In the genomic region with DNA sequence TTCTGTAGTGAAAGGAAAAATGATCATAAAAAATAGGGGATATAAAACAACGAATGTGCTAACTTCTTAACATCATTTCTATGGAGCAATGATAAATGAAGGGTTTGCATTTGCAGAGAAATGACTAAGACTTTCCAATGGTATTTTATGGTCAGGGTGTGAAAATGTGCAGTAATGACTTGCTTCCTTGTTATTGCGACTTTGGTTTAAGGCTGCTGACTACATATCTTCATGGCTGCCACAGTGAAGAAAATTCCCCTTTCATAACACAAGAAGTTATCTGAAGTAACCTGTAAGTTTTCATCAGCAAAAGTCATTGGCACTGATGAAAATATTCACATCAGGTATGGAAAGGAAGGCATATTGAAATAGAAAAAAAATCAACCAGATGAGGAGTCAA, we compare ENCODE assay signal across 21 cellular contexts.
DNase-seq lines count a peak whose midpoint lies in the region; ATAC-seq, FAIRE-seq and TF ChIP-seq lines count a peak whose summit lies in the region.
"Had no signal": no experiment of that assay in that cellular context is flagged by ENCODE, and none has a peak within 500 bp of the region (broad histone marks: within the 10 kb centered on the region; RNA-seq: fewer than 3 reads in every experiment).

No MANE protein-coding gene starts in this region.

- H3K9me3 Mint-ChIP-seq in activated CD8-positive, alpha-beta T cell treated with anti-CD3 and anti-CD28 coated beads for 36 hours, result peaks cover 2% of the 10 kb centered on the region
- no peaks in the 10 kb centered on the region for H3K9me3 Mint-ChIP-seq in activated CD8-positive, alpha-beta T cell treated with anti-CD3 and anti-CD28 coated beads, Interleukin-2, amount 10 ng/mL, durations not matched to agents 7 days and 5 days (ENCODE audit: insufficient read depth)
- no peaks in the 10 kb centered on the region for H3K9me3 Mint-ChIP-seq in activated naive CD8-positive, alpha-beta T cell treated with anti-CD3 and anti-CD28 coated beads for 36 hours
- peaks cover 0 to 6% of the 10 kb centered on the region in 2 donors for H3K9me3 Mint-ChIP-seq in stimulated activated naive B cell treated with anti-CD40 and anti-IgM and Interleukin-4, amounts not matched to agents 10 μg/mL and 1 μg/mL and 100 μg/mL, for 72 hours
- H3K9me3 Mint-ChIP-seq: H9, IgD-negative memory B cell had no signal

- H3K27ac Mint-ChIP-seq in activated CD8-positive, alpha-beta T cell treated with anti-CD3 and anti-CD28 coated beads for 36 hours, result peak overlapping the region; percentile 55
- H3K27ac Mint-ChIP-seq in activated CD8-positive, alpha-beta T cell treated with anti-CD3 and anti-CD28 coated beads, Interleukin-2, amount 10 ng/mL, durations not matched to agents 7 days and 5 days, result no peak overlapping the region
- H3K27ac Mint-ChIP-seq in activated naive CD8-positive, alpha-beta T cell treated with anti-CD3 and anti-CD28 coated beads for 36 hours, result peak overlapping the region; percentile 77
- H3K27ac Mint-ChIP-seq in stimulated activated naive B cell treated with anti-CD40 and anti-IgM and Interleukin-4, amounts not matched to agents 10 μg/mL and 1 μg/mL and 100 μg/mL, for 72 hours, result no peak overlapping the region
- H3K27ac Mint-ChIP-seq: CD4-positive, CD25-positive, alpha-beta regulatory T cell; H9; IgD-negative memory B cell had no signal

- CTCF ChIA-PET in activated CD8-positive, alpha-beta T cell treated with anti-CD3 and anti-CD28 coated beads for 36 hours (lab: Charles Lee), result no interaction called here
- CTCF ChIA-PET in activated CD8-positive, alpha-beta T cell treated with anti-CD3 and anti-CD28 coated beads, Interleukin-2, amount 10 ng/mL, durations not matched to agents 7 days and 5 days (lab: Charles Lee), result no interaction called here

- no peak overlapping the region for H3K4me3 Mint-ChIP-seq in activated CD8-positive, alpha-beta T cell treated with anti-CD3 and anti-CD28 coated beads for 36 hours
- H3K4me3 Mint-ChIP-seq in activated CD8-positive, alpha-beta T cell treated with anti-CD3 and anti-CD28 coated beads, Interleukin-2, amount 10 ng/mL, durations not matched to agents 7 days and 5 days, result no peak overlapping the region
- H3K4me3 Mint-ChIP-seq in activated naive CD8-positive, alpha-beta T cell treated with anti-CD3 and anti-CD28 coated beads for 36 hours, result peak overlapping the region; percentile 9
- no peak overlapping the region for H3K4me3 Mint-ChIP-seq in stimulated activated naive B cell treated with anti-CD40 and anti-IgM and Interleukin-4, amounts not matched to agents 10 μg/mL and 1 μg/mL and 100 μg/mL, for 72 hours
- H3K4me3 Mint-ChIP-seq: CD8-positive, alpha-beta memory T cell; H9; IgD-negative memory B cell had no signal

- ATAC-seq in activated CD8-positive, alpha-beta T cell treated with anti-CD3 and anti-CD28 coated beads for 36 hours, result peak; percentile 82
- no peak for ATAC-seq in activated CD8-positive, alpha-beta T cell treated with anti-CD3 and anti-CD28 coated beads, Interleukin-2, amount 10 ng/mL, durations not matched to agents 7 days and 5 days
- ATAC-seq in stimulated activated naive B cell treated with anti-CD40 and anti-IgM and Interleukin-4, amounts not matched to agents 10 μg/mL and 1 μg/mL and 100 μg/mL, for 72 hours (replicated peaks), result peak; percentile 67 to 73
- ATAC-seq in GM19395 (IDR thresholded peaks at IDR 0.05; ENCODE audit: unreplicated experiment), result no peak
- ATAC-seq: HepG2 had no signal

- FAIRE-seq in GM19239 (lab: Jason Lieb, UNC), result no peak
- FAIRE-seq: A204.1, H1, HepG2 had no signal

- peaks cover 5% of the 10 kb centered on the region for H3K4me1 Mint-ChIP-seq in activated CD8-positive, alpha-beta T cell treated with anti-CD3 and anti-CD28 coated beads for 36 hours (ENCODE audit: low read depth)
- no peaks in the 10 kb centered on the region for H3K4me1 Mint-ChIP-seq in activated CD8-positive, alpha-beta T cell treated with anti-CD3 and anti-CD28 coated beads, Interleukin-2, amount 10 ng/mL, durations not matched to agents 7 days and 5 days (ENCODE audit: low read depth)
- peaks cover 4% of the 10 kb centered on the region for H3K4me1 Mint-ChIP-seq in activated naive CD8-positive, alpha-beta T cell treated with anti-CD3 and anti-CD28 coated beads for 36 hours
- peaks cover 2 to 8% of the 10 kb centered on the region in 2 donors for H3K4me1 Mint-ChIP-seq in stimulated activated naive B cell treated with anti-CD40 and anti-IgM and Interleukin-4, amounts not matched to agents 10 μg/mL and 1 μg/mL and 100 μg/mL, for 72 hours
- H3K4me1 Mint-ChIP-seq: CD4-positive, CD25-positive, alpha-beta regulatory T cell; CD8-positive, alpha-beta memory T cell; IgD-negative memory B cell had no signal

- H3K27me3 Mint-ChIP-seq in activated CD8-positive, alpha-beta T cell treated with anti-CD3 and anti-CD28 coated beads for 36 hours, result no peaks in the 10 kb centered on the region
- no peaks in the 10 kb centered on the region for H3K27me3 Mint-ChIP-seq in activated CD8-positive, alpha-beta T cell treated with anti-CD3 and anti-CD28 coated beads, Interleukin-2, amount 10 ng/mL, durations not matched to agents 7 days and 5 days (ENCODE audit: low read depth)
- H3K27me3 Mint-ChIP-seq in activated naive CD8-positive, alpha-beta T cell treated with anti-CD3 and anti-CD28 coated beads for 36 hours, result no peaks in the 10 kb centered on the region
- H3K27me3 Mint-ChIP-seq in stimulated activated naive B cell treated with anti-CD40 and anti-IgM and Interleukin-4, amounts not matched to agents 10 μg/mL and 1 μg/mL and 100 μg/mL, for 72 hours, result no peaks in the 10 kb centered on the region
- H3K27me3 Mint-ChIP-seq: CD4-positive, CD25-positive, alpha-beta regulatory T cell; CD8-positive, alpha-beta memory T cell; IgD-negative memory B cell had no signal

- no peak for DNase-seq in activated CD8-positive, alpha-beta T cell treated with anti-CD3 and anti-CD28 coated beads for 36 hours
- no peak for DNase-seq in activated CD8-positive, alpha-beta T cell treated with anti-CD3 and anti-CD28 coated beads, Interleukin-2, amount 10 ng/mL, durations not matched to agents 7 days and 5 days
- DNase-seq in MV-4-11 (lab: John Stamatoyannopoulos, UW), result peak; percentile 30
- DNase-seq in activated naive CD8-positive, alpha-beta T cell treated with anti-CD3 and anti-CD28 coated beads for 36 hours, result no peak
- no peak for DNase-seq in stimulated activated naive B cell treated with anti-CD40 and anti-IgM and Interleukin-4, amounts not matched to agents 10 μg/mL and 1 μg/mL and 100 μg/mL, for 72 hours
- no peak for DNase-seq in GM19239 (ENCODE audit: insufficient read length, low spot score)
- DNase-seq: ACHN; BE2C; C1 segment of cervical spinal cord; CD4-positive, CD25-positive, alpha-beta regulatory T cell; CD8-positive, alpha-beta memory T cell; COR-L47; DMS 273 treated with DMSO at 0.1 percent for 48 hours; DMS79; GDM1; H9 had no signal

- no peaks in the 10 kb centered on the region for H3K36me3 Mint-ChIP-seq in activated CD8-positive, alpha-beta T cell treated with anti-CD3 and anti-CD28 coated beads for 36 hours (ENCODE audit: low read depth)
- no peaks in the 10 kb centered on the region for H3K36me3 Mint-ChIP-seq in activated CD8-positive, alpha-beta T cell treated with anti-CD3 and anti-CD28 coated beads, Interleukin-2, amount 10 ng/mL, durations not matched to agents 7 days and 5 days (ENCODE audit: low read depth)
- H3K36me3 Mint-ChIP-seq in activated naive CD8-positive, alpha-beta T cell treated with anti-CD3 and anti-CD28 coated beads for 36 hours, result peaks cover 2% of the 10 kb centered on the region
- no peaks in the 10 kb centered on the region for H3K36me3 Mint-ChIP-seq in stimulated activated naive B cell treated with anti-CD40 and anti-IgM and Interleukin-4, amounts not matched to agents 10 μg/mL and 1 μg/mL and 100 μg/mL, for 72 hours
- H3K36me3 Mint-ChIP-seq: CD4-positive, CD25-positive, alpha-beta regulatory T cell; CD8-positive, alpha-beta memory T cell; IgD-negative memory B cell had no signal

- intact Hi-C loops in activated CD8-positive, alpha-beta T cell treated with anti-CD3 and anti-CD28 coated beads for 36 hours (cut with micrococcal nuclease), result no loop called here

- POLR2A ChIA-PET in activated CD8-positive, alpha-beta T cell treated with anti-CD3 and anti-CD28 coated beads for 36 hours (lab: Charles Lee), result no interaction called here
- POLR2A ChIA-PET in activated CD8-positive, alpha-beta T cell treated with anti-CD3 and anti-CD28 coated beads, Interleukin-2, amount 10 ng/mL, durations not matched to agents 7 days and 5 days (lab: Charles Lee), result no interaction called here

- TF ChIP-seq CTCF in activated CD8-positive, alpha-beta T cell treated with anti-CD3 and anti-CD28 coated beads for 36 hours (IDR thresholded peaks at IDR 0.05), result no peak

Comparison
In these comparisons a context has a peak if more than half of its experiments do, and no peak if none do; other contexts are left out.
1. ATAC-seq: peak in activated CD8-positive, alpha-beta T cell treated with anti-CD3 and anti-CD28 coated beads for 36 hours (single experiment) and stimulated activated naive B cell treated with anti-CD40 and anti-IgM and Interleukin-4, amounts not matched to agents 10 μg/mL and 1 μg/mL and 100 μg/mL, for 72 hours (2 of 2); none in activated CD8-positive, alpha-beta T cell treated with anti-CD3 and anti-CD28 coated beads, Interleukin-2, amount 10 ng/mL, durations not matched to agents 7 days and 5 days (single experiment) and GM19395 (single experiment).
2. H3K27ac Mint-ChIP-seq: peak in activated CD8-positive, alpha-beta T cell treated with anti-CD3 and anti-CD28 coated beads for 36 hours (single experiment) and activated naive CD8-positive, alpha-beta T cell treated with anti-CD3 and anti-CD28 coated beads for 36 hours (single experiment); none in activated CD8-positive, alpha-beta T cell treated with anti-CD3 and anti-CD28 coated beads, Interleukin-2, amount 10 ng/mL, durations not matched to agents 7 days and 5 days (single experiment) and stimulated activated naive B cell treated with anti-CD40 and anti-IgM and Interleukin-4, amounts not matched to agents 10 μg/mL and 1 μg/mL and 100 μg/mL, for 72 hours (single experiment).